In genomic region chr14:96390965-96391292, GRCh38 we compare ENCODE assay signal across 8 cellular contexts. TPM values are rescaled to one million over a fixed set of nuclear protein-coding genes. Genes with fewer than 3 reads are reported as not detected.
DNase-seq lines count a peak whose midpoint lies in the region; ATAC-seq lines count a peak whose summit lies in the region.

No MANE protein-coding gene starts in this region.

- peaks cover 14% of the 10 kb centered on the region for H3K36me3 ChIP-seq in iPS-20b (ENCODE audit: insufficient read depth, low read depth, low read length)

- peak overlapping the region; percentile 84 for H3K4me3 ChIP-seq in iPS-20b (ENCODE audit: low read length)

- H3K9ac ChIP-seq in iPS-20b (ENCODE audit: low read depth, low read length) = peak overlapping the region; percentile 79; the same call in 1 of the 2 replicates

- peaks cover 3% of the 10 kb centered on the region for H3K4me1 ChIP-seq in iPS-20b (ENCODE audit: insufficient read depth, low read length)

- peak overlapping the region; percentile 89 for H3K4me3 Mint-ChIP-seq in activated T-helper 17 cell treated with anti-CD3 and anti-CD28 coated beads, Interleukin-2, amount 50 U/mL, for 72 hours
- H3K4me3 Mint-ChIP-seq in stimulated activated naive CD8-positive, alpha-beta T cell treated with anti-CD3 and anti-CD28 coated beads, Interleukin-15, amount 100 ng/mL, for 72 hours = peak overlapping the region; percentile 94 to 95

- peak overlapping the region; percentile 85 for H3K27ac Mint-ChIP-seq in activated T-helper 17 cell treated with anti-CD3 and anti-CD28 coated beads, Interleukin-2, amount 50 U/mL, for 72 hours
- no peak overlapping the region for H3K27ac Mint-ChIP-seq in stimulated activated naive CD8-positive, alpha-beta T cell treated with anti-CD3 and anti-CD28 coated beads, Interleukin-15, amount 100 ng/mL, for 72 hours

- peaks cover 28% of the 10 kb centered on the region for H3K27me3 ChIP-seq in iPS-20b (ENCODE audit: insufficient read depth, low read length)

- no peaks in the 10 kb centered on the region for H3K27me3 Mint-ChIP-seq in activated T-helper 17 cell treated with anti-CD3 and anti-CD28 coated beads, Interleukin-2, amount 50 U/mL, for 72 hours
- peaks cover 9% of the 10 kb centered on the region for H3K27me3 Mint-ChIP-seq in stimulated activated naive CD8-positive, alpha-beta T cell treated with anti-CD3 and anti-CD28 coated beads, Interleukin-15, amount 100 ng/mL, for 72 hours

- no peaks in the 10 kb centered on the region for H3K9me3 ChIP-seq in iPS-20b (ENCODE audit: insufficient read depth, low read depth, low read length)

- DNase-seq in DMS 273 (lab: John Stamatoyannopoulos, UW; ENCODE audit: unreplicated experiment) = peak; percentile 47
- no peak for DNase-seq in DMS 273 treated with DMSO at 0.1 percent for 48 hours (lab: John Stamatoyannopoulos, UW)
- no peak for DNase-seq in stimulated activated naive CD8-positive, alpha-beta T cell treated with anti-CD3 and anti-CD28 coated beads, Interleukin-15, amount 100 ng/mL, for 72 hours
- no peak for DNase-seq in NCI-H748 (lab: John Stamatoyannopoulos, UW; ENCODE audit: unreplicated experiment)

- no peak for ATAC-seq in activated T-helper 17 cell treated with anti-CD3 and anti-CD28 coated beads, Interleukin-2, amount 50 U/mL, for 72 hours (replicated peaks)
- ATAC-seq in stimulated activated naive CD8-positive, alpha-beta T cell treated with anti-CD3 and anti-CD28 coated beads, Interleukin-15, amount 100 ng/mL, for 72 hours = no peak
- no peak for ATAC-seq in HG02973 (IDR thresholded peaks at IDR 0.05; ENCODE audit: unreplicated experiment)
- ATAC-seq in GM21528 (IDR thresholded peaks at IDR 0.05; ENCODE audit: low FRiP score, unreplicated experiment) = no peak

- H3K27ac ChIP-seq in iPS-20b (ENCODE audit: low read length) = no peak overlapping the region

- no peaks in the 10 kb centered on the region for H3K4me1 Mint-ChIP-seq in activated T-helper 17 cell treated with anti-CD3 and anti-CD28 coated beads, Interleukin-2, amount 50 U/mL, for 72 hours
- H3K4me1 Mint-ChIP-seq in stimulated activated naive CD8-positive, alpha-beta T cell treated with anti-CD3 and anti-CD28 coated beads, Interleukin-15, amount 100 ng/mL, for 72 hours = peaks cover 9% of the 10 kb centered on the region

- H3K9me3 Mint-ChIP-seq in activated T-helper 17 cell treated with anti-CD3 and anti-CD28 coated beads, Interleukin-2, amount 50 U/mL, for 72 hours = no peaks in the 10 kb centered on the region
- H3K9me3 Mint-ChIP-seq in stimulated activated naive CD8-positive, alpha-beta T cell treated with anti-CD3 and anti-CD28 coated beads, Interleukin-15, amount 100 ng/mL, for 72 hours = no peaks in the 10 kb centered on the region

- peaks cover under 1% of the 10 kb centered on the region for H3K36me3 Mint-ChIP-seq in activated T-helper 17 cell treated with anti-CD3 and anti-CD28 coated beads, Interleukin-2, amount 50 U/mL, for 72 hours (ENCODE audit: low read depth)

RNA-seq across cellular contexts. Expression of gene AK7, which starts 1.0 kb away (rescaled TPM):
- under 1 TPM; 0.35 to 0.95 TPM for total RNA-seq in activated T-helper 17 cell treated with anti-CD3 and anti-CD28 coated beads, Interleukin-2, amount 50 U/mL, for 72 hours

RNA-seq across cellular contexts. Expression of gene GSKIP, which starts 27.6 kb away (rescaled TPM):
- total RNA-seq in activated T-helper 17 cell treated with anti-CD3 and anti-CD28 coated beads, Interleukin-2, amount 50 U/mL, for 72 hours = 10 to 100 TPM in 1 of 2 donors, 1 to 10 TPM in 1; 8.8 to 19.8 TPM

RNA-seq across cellular contexts. Expression of gene ATG2B, which starts 27.8 kb away (rescaled TPM):
- total RNA-seq in activated T-helper 17 cell treated with anti-CD3 and anti-CD28 coated beads, Interleukin-2, amount 50 U/mL, for 72 hours = 10 to 100 TPM; 18.3 to 20.5 TPM
